17 cellular contexts compared by ENCODE assay signal in genomic region chr19:33385956-33386355, GRCh38. TPM values are rescaled to one million over a fixed set of nuclear protein-coding genes. Genes with fewer than 3 reads are reported as not detected.
A peak's percentile ranks its signal among the peaks of the same experiment; 100 is the strongest.
DNase-seq lines count a peak whose midpoint lies in the region; ATAC-seq and TF ChIP-seq lines count a peak whose summit lies in the region.
"Had no signal": no experiment of that assay in that cellular context is flagged by ENCODE, and none has a peak within 500 bp of the region (broad histone marks: within the 10 kb centered on the region; RNA-seq: fewer than 3 reads in every experiment).

No MANE protein-coding gene starts in this region.

- ATAC-seq in Right ventricle myocardium inferior = peak; percentile 40
- no peak for ATAC-seq in HG02885 (IDR thresholded peaks at IDR 0.05; ENCODE audit: poor library complexity, unreplicated experiment)
- ATAC-seq: activated CD4-positive, CD25-positive, alpha-beta regulatory T cell treated with anti-CD3 and anti-CD28 coated beads, Interleukin-2, amount 50 U/mL, for 24 hours had no signal

- no peaks in the 10 kb centered on the region for H3K36me3 ChIP-seq in right atrium auricular region
- H3K36me3 ChIP-seq in adrenal gland (replicated peaks in 1 of 2) = peaks cover 0 to 13% of the 10 kb centered on the region in 2 donors
- peaks cover 0 to 4% (median 0%) of the 10 kb centered on the region in 4 donors for H3K36me3 ChIP-seq in liver (ENCODE audit: control insufficient read depth in 4 of 4, insufficient read depth in 3 of 4, low read depth in 1 of 4, low read length in 3 of 4)
- no peaks in the 10 kb centered on the region for H3K36me3 ChIP-seq in thyroid gland

- no peak overlapping the region for H3K4me3 ChIP-seq in right atrium auricular region
- H3K4me3 ChIP-seq in adrenal gland = no peak overlapping the region
- no peak overlapping the region for H3K4me3 ChIP-seq in liver (ENCODE audit: low read depth in 1 of 3, low read length in 3 of 3)
- no peak overlapping the region for H3K4me3 ChIP-seq in thyroid gland (replicated peaks in 1 of 3)
- H3K4me3 ChIP-seq: esophagus squamous epithelium had no signal

- H3K9ac ChIP-seq in liver (ENCODE audit: low read depth in 1 of 2, low read length in 2 of 2) = no peak overlapping the region

- DNase-seq in Right ventricle myocardium inferior (ENCODE audit: missing footprints) (peak; percentile 79), right atrium auricular region (ENCODE audit: low spot score) (no peak), adrenal gland (peak in 6 of 7 donors; percentile 65 to 78 (median 76)), thyroid gland (peak; percentile 94 to 95), T1000 (lab: John Stamatoyannopoulos, UW) (no peak), GOT3 (lab: John Stamatoyannopoulos, UW) (no peak)
- DNase-seq: ACHN; effector memory CD4-positive, alpha-beta T cell; esophagus squamous epithelium; GF-D8; kidney glomerular epithelial cell; MM.1S; NCI-H1930; NCI-H510A treated with DMSO at 0.1 percent for 48 hours had no signal

- intact Hi-C loops in Right ventricle myocardium inferior (cut with DNase I) (no loop called here), adrenal gland (cut with DNase I) (no loop called here), thyroid gland (cut with DNase I) (no loop called here)

- H3K27me3 ChIP-seq in right atrium auricular region (no peaks in the 10 kb centered on the region), adrenal gland (no peaks in the 10 kb centered on the region), liver (ENCODE audit: control insufficient read depth in 4 of 4, insufficient read depth in 4 of 4, low read length in 3 of 4) (no peaks in the 10 kb centered on the region), thyroid gland (no peaks in the 10 kb centered on the region)
- H3K27me3 ChIP-seq: esophagus squamous epithelium had no signal

- no peaks in the 10 kb centered on the region for H3K9me3 ChIP-seq in right atrium auricular region
- H3K9me3 ChIP-seq in adrenal gland (replicated peaks in 1 of 3) = no peaks in the 10 kb centered on the region
- no peaks in the 10 kb centered on the region for H3K9me3 ChIP-seq in liver (ENCODE audit: control insufficient read depth in 4 of 4, low read length in 3 of 4)
- H3K9me3 ChIP-seq in thyroid gland = no peaks in the 10 kb centered on the region
- H3K9me3 ChIP-seq: esophagus squamous epithelium had no signal

- H3K27ac ChIP-seq in right atrium auricular region (no peak overlapping the region), adrenal gland (peak overlapping the region in 1 of 5 donors; percentile 0), liver (ENCODE audit: low read depth in 1 of 2, low read length in 2 of 2) (peak overlapping the region; percentile 10 to 13), thyroid gland (peak overlapping the region; percentile 32 to 53 (median 35))
- H3K27ac ChIP-seq: esophagus squamous epithelium had no signal

- 40 to 71% (median 41%) methylated on average over 1 to 6 of the region's 6 CpGs for WGBS in adrenal gland, 4 donors
- WGBS in liver = 53% methylated on average over 6 of the region's 6 CpGs
- 18 to 52% methylated on average over 5 to 6 of the region's 6 CpGs for WGBS in thyroid gland, 2 donors

- TF ChIP-seq CTCF in right atrium auricular region (IDR thresholded peaks at IDR 0.05) (no peak), adrenal gland (IDR thresholded peaks at IDR 0.05) (no peak), liver (IDR thresholded peaks at IDR 0.05; ENCODE audit: low read depth, low read length, missing input control) (no peak), thyroid gland (IDR thresholded peaks at IDR 0.05) (no peak)

- no peak for TF ChIP-seq POLR2A in adrenal gland (IDR thresholded peaks at IDR 0.05)
- TF ChIP-seq POLR2A in thyroid gland (IDR thresholded peaks at IDR 0.05) = no peak

- TF ChIP-seq RAD21 in liver (IDR thresholded peaks at IDR 0.05) = no peak

- H3K4me1 ChIP-seq in right atrium auricular region = peaks cover 0 to 46% of the 10 kb centered on the region in 2 donors
- H3K4me1 ChIP-seq in adrenal gland (replicated peaks in 1 of 2) = peaks cover 7 to 36% of the 10 kb centered on the region in 2 donors
- peaks cover 17 to 66% (median 54%) of the 10 kb centered on the region in 4 donors for H3K4me1 ChIP-seq in liver (ENCODE audit: control insufficient read depth in 4 of 4, insufficient read depth in 4 of 4, low read length in 3 of 4)
- peaks cover 47 to 56% of the 10 kb centered on the region in 2 donors for H3K4me1 ChIP-seq in thyroid gland

TF ChIP-seq in liver, 16 proteins besides CTCF, POLR2A, EP300 and RAD21:
- TF ChIP-seq FOXA1 (IDR thresholded peaks at IDR 0.05) (no peak), HNF4G (IDR thresholded peaks at IDR 0.05) (no peak), JUND (IDR thresholded peaks at IDR 0.05) (no peak), ZBTB33 (IDR thresholded peaks at IDR 0.05) (no peak), EGR1 (IDR thresholded peaks at IDR 0.05; ENCODE audit: low read depth in 2 of 2) (no peak), HNF4A (conservative IDR thresholded peaks at IDR 0.05) (no peak), SP1 (IDR thresholded peaks at IDR 0.05) (no peak), YY1 (IDR thresholded peaks at IDR 0.05) (no peak), RXRA (IDR thresholded peaks at IDR 0.05) (no peak)
- TF ChIP-seq, protein P1, sequence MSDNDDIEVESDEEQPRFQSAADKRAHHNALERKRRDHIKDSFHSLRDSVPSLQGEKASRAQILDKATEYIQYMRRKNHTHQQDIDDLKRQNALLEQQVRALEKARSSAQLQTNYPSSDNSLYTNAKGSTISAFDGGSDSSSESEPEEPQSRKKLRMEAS (IDR thresholded peaks at IDR 0.05) = no peak
- TF ChIP-seq, protein P2, sequence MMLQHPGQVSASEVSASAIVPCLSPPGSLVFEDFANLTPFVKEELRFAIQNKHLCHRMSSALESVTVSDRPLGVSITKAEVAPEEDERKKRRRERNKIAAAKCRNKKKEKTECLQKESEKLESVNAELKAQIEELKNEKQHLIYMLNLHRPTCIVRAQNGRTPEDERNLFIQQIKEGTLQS (IDR thresholded peaks at IDR 0.05) = no peak

RNA-seq across cellular contexts. Expression of gene CEBPG, which starts 12.4 kb away (rescaled TPM):
- total RNA-seq in Right ventricle myocardium inferior = 17.5 TPM
- total RNA-seq in right atrium auricular region = 10 to 100 TPM; 12.9 to 15.2 TPM
- 10 to 100 TPM in 5 of 8 donors, 1 to 10 TPM in 3; 8.9 to 20.1 (median 10.6) TPM for total RNA-seq in adrenal gland
- 10 to 100 TPM; 10.2 to 14.8 (median 10.6) TPM for polyA plus RNA-seq in adrenal gland
- total RNA-seq in liver = 10 to 100 TPM; 18.0 to 36.1 TPM
- 10 to 100 TPM; 16.9 to 30.3 TPM for polyA plus RNA-seq in liver
- 10 to 100 TPM; 19.8 to 33.8 (median 26.7) TPM for total RNA-seq in thyroid gland

Comparison
In these comparisons a context has a peak if more than half of its experiments do, and no peak if none do; other contexts are left out.
1. DNase-seq: peak in Right ventricle myocardium inferior (single experiment), adrenal gland (6 of 7) and thyroid gland (2 of 2); none in right atrium auricular region (single experiment), T1000 (single experiment) and GOT3 (single experiment).
2. H3K27ac ChIP-seq: peak in liver (2 of 2) and thyroid gland (3 of 3); none in right atrium auricular region (0 of 2).